1 cellular context compared by ENCODE assay signal in genomic region chr10:49538381-49539319, GRCh38.
TF ChIP-seq lines count a peak whose summit lies in the region.

TSS of gene ERCC6 (minus strand) at chr10:49539121.

TF ChIP-seq in K562, 482 proteins besides CTCF, POLR2A, EP300 and RAD21 (continued from another document and continues in another):
- TF ChIP-seq, protein P1, sequence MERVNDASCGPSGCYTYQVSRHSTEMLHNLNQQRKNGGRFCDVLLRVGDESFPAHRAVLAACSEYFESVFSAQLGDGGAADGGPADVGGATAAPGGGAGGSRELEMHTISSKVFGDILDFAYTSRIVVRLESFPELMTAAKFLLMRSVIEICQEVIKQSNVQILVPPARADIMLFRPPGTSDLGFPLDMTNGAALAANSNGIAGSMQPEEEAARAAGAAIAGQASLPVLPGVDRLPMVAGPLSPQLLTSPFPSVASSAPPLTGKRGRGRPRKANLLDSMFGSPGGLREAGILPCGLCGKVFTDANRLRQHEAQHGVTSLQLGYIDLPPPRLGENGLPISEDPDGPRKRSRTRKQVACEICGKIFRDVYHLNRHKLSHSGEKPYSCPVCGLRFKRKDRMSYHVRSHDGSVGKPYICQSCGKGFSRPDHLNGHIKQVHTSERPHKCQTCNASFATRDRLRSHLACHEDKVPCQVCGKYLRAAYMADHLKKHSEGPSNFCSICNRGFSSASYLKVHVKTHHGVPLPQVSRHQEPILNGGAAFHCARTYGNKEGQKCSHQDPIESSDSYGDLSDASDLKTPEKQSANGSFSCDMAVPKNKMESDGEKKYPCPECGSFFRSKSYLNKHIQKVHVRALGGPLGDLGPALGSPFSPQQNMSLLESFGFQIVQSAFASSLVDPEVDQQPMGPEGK (CRISPR knock-in tag; IDR thresholded peaks at IDR 0.05; ENCODE audit: borderline replicate concordance): no peak
- TF ChIP-seq STAG1 (CRISPR knock-in tag; IDR thresholded peaks at IDR 0.05; ENCODE audit: borderline replicate concordance) (no peak), ZKSCAN1 (IDR thresholded peaks at IDR 0.05; ENCODE audit: low read depth, low read length) (no peak), RFX7 (CRISPR knock-in tag; IDR thresholded peaks at IDR 0.05) (no peak), RBM17 (IDR thresholded peaks at IDR 0.05; ENCODE audit: borderline replicate concordance, low read depth, low read length) (no peak), TGIF2 (CRISPR knock-in tag; IDR thresholded peaks at IDR 0.05) (no peak), RBM15 (IDR thresholded peaks at IDR 0.05; ENCODE audit: insufficient read depth, low read length) (no peak), ESRRA (IDR thresholded peaks at IDR 0.05; ENCODE audit: borderline replicate concordance, low read depth) (peak; percentile 35; the same call in 1 of the 2 replicates), SREBF2 (CRISPR knock-in tag; IDR thresholded peaks at IDR 0.05) (no peak), ZBTB17 (CRISPR knock-in tag; IDR thresholded peaks at IDR 0.05) (no peak; the same call in 1 of the 2 replicates), NCOA1 (IDR thresholded peaks at IDR 0.05; ENCODE audit: low read depth) (no peak), ILK (tag; IDR thresholded peaks at IDR 0.05; ENCODE audit: borderline replicate concordance, low read depth) (no peak), ZBTB1 (CRISPR knock-in tag; IDR thresholded peaks at IDR 0.05; ENCODE audit: borderline replicate concordance, low read depth) (no peak), ZNF253 (CRISPR knock-in tag; conservative IDR thresholded peaks at IDR 0.05) (no peak), RBM25 (IDR thresholded peaks at IDR 0.05; ENCODE audit: low read depth, low read length, severe bottlenecking) (peak; percentile 52), RBM14 (IDR thresholded peaks at IDR 0.05; ENCODE audit: borderline replicate concordance, insufficient read depth, low read depth, low read length) (no peak), TOE1 (IDR thresholded peaks at IDR 0.05; ENCODE audit: borderline replicate concordance) (peak; percentile 93), TOE1 (CRISPR knock-in tag; IDR thresholded peaks at IDR 0.05; ENCODE audit: borderline replicate concordance, low read depth) (no peak), CBX1 (IDR thresholded peaks at IDR 0.05; ENCODE audit: low read depth) (peak; percentile 93), PHTF2 (CRISPR knock-in tag; IDR thresholded peaks at IDR 0.05) (no peak), SNRNP70 (optimal IDR thresholded peaks at IDR 0.05; ENCODE audit: low read depth, low read length) (no peak), ATF1 (CRISPR knock-in tag; IDR thresholded peaks at IDR 0.05) (0 out of 2 replicates have a peak, but pooled peaks have one; percentile 12), ATF1 (tag; IDR thresholded peaks at IDR 0.05) (peak; percentile 73), ZNF282 (CRISPR knock-in tag; IDR thresholded peaks at IDR 0.05) (no peak), ZNF121 (CRISPR knock-in tag; conservative IDR thresholded peaks at IDR 0.05) (no peak), IRF1 (CRISPR knock-in tag; IDR thresholded peaks at IDR 0.05; ENCODE audit: borderline replicate concordance) (0 out of 2 replicates have a peak, but pooled peaks have one; percentile 61), POLR2H (tag; IDR thresholded peaks at IDR 0.05; ENCODE audit: low read depth) (peak; percentile 82), NFYB (IDR thresholded peaks at IDR 0.05; ENCODE audit: extremely low read depth, insufficient read length) (no peak), NCOA6 (IDR thresholded peaks at IDR 0.05) (peak; percentile 85), CCAR2 (IDR thresholded peaks at IDR 0.05; ENCODE audit: low read depth, low read length) (no peak), EHMT2 (IDR thresholded peaks at IDR 0.05) (peak; percentile 25; the same call in 1 of the 2 replicates), STAT6 (CRISPR knock-in tag; IDR thresholded peaks at IDR 0.05) (no peak), ZNF23 (CRISPR knock-in tag; IDR thresholded peaks at IDR 0.05) (no peak), NR2C1 (IDR thresholded peaks at IDR 0.05) (no peak), NR2C1 (tag; IDR thresholded peaks at IDR 0.05) (no peak), MCM3 (IDR thresholded peaks at IDR 0.05) (no peak), NFXL1 (CRISPR knock-in tag; IDR thresholded peaks at IDR 0.05) (no peak), SIX5 (IDR thresholded peaks at IDR 0.05; ENCODE audit: borderline replicate concordance in 1 of 2, insufficient read depth in 1 of 2, low read depth in 1 of 2, low read length in 2 of 2) (no peak), CREM (IDR thresholded peaks at IDR 0.05; ENCODE audit: low read depth) (peak; percentile 77), LCOR (CRISPR knock-in tag; IDR thresholded peaks at IDR 0.05) (peak; percentile 58; the same call in 1 of the 2 replicates), FOS (IDR thresholded peaks at IDR 0.05; ENCODE audit: extremely low read depth, insufficient read length) (no peak), CREBBP (IDR thresholded peaks at IDR 0.05; ENCODE audit: low read depth, low read length) (no peak), ERF (CRISPR knock-in tag; IDR thresholded peaks at IDR 0.05) (no peak; the same call in 1 of the 2 replicates)
- TF ChIP-seq, protein P2, sequence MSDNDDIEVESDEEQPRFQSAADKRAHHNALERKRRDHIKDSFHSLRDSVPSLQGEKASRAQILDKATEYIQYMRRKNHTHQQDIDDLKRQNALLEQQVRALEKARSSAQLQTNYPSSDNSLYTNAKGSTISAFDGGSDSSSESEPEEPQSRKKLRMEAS (CRISPR knock-in tag; IDR thresholded peaks at IDR 0.05): peak; percentile 99
- TF ChIP-seq, protein P3, sequence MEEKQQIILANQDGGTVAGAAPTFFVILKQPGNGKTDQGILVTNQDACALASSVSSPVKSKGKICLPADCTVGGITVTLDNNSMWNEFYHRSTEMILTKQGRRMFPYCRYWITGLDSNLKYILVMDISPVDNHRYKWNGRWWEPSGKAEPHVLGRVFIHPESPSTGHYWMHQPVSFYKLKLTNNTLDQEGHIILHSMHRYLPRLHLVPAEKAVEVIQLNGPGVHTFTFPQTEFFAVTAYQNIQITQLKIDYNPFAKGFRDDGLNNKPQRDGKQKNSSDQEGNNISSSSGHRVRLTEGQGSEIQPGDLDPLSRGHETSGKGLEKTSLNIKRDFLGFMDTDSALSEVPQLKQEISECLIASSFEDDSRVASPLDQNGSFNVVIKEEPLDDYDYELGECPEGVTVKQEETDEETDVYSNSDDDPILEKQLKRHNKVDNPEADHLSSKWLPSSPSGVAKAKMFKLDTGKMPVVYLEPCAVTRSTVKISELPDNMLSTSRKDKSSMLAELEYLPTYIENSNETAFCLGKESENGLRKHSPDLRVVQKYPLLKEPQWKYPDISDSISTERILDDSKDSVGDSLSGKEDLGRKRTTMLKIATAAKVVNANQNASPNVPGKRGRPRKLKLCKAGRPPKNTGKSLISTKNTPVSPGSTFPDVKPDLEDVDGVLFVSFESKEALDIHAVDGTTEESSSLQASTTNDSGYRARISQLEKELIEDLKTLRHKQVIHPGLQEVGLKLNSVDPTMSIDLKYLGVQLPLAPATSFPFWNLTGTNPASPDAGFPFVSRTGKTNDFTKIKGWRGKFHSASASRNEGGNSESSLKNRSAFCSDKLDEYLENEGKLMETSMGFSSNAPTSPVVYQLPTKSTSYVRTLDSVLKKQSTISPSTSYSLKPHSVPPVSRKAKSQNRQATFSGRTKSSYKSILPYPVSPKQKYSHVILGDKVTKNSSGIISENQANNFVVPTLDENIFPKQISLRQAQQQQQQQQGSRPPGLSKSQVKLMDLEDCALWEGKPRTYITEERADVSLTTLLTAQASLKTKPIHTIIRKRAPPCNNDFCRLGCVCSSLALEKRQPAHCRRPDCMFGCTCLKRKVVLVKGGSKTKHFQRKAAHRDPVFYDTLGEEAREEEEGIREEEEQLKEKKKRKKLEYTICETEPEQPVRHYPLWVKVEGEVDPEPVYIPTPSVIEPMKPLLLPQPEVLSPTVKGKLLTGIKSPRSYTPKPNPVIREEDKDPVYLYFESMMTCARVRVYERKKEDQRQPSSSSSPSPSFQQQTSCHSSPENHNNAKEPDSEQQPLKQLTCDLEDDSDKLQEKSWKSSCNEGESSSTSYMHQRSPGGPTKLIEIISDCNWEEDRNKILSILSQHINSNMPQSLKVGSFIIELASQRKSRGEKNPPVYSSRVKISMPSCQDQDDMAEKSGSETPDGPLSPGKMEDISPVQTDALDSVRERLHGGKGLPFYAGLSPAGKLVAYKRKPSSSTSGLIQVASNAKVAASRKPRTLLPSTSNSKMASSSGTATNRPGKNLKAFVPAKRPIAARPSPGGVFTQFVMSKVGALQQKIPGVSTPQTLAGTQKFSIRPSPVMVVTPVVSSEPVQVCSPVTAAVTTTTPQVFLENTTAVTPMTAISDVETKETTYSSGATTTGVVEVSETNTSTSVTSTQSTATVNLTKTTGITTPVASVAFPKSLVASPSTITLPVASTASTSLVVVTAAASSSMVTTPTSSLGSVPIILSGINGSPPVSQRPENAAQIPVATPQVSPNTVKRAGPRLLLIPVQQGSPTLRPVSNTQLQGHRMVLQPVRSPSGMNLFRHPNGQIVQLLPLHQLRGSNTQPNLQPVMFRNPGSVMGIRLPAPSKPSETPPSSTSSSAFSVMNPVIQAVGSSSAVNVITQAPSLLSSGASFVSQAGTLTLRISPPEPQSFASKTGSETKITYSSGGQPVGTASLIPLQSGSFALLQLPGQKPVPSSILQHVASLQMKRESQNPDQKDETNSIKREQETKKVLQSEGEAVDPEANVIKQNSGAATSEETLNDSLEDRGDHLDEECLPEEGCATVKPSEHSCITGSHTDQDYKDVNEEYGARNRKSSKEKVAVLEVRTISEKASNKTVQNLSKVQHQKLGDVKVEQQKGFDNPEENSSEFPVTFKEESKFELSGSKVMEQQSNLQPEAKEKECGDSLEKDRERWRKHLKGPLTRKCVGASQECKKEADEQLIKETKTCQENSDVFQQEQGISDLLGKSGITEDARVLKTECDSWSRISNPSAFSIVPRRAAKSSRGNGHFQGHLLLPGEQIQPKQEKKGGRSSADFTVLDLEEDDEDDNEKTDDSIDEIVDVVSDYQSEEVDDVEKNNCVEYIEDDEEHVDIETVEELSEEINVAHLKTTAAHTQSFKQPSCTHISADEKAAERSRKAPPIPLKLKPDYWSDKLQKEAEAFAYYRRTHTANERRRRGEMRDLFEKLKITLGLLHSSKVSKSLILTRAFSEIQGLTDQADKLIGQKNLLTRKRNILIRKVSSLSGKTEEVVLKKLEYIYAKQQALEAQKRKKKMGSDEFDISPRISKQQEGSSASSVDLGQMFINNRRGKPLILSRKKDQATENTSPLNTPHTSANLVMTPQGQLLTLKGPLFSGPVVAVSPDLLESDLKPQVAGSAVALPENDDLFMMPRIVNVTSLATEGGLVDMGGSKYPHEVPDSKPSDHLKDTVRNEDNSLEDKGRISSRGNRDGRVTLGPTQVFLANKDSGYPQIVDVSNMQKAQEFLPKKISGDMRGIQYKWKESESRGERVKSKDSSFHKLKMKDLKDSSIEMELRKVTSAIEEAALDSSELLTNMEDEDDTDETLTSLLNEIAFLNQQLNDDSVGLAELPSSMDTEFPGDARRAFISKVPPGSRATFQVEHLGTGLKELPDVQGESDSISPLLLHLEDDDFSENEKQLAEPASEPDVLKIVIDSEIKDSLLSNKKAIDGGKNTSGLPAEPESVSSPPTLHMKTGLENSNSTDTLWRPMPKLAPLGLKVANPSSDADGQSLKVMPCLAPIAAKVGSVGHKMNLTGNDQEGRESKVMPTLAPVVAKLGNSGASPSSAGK (IDR thresholded peaks at IDR 0.05): peak; percentile 97
- TF ChIP-seq, protein P4, sequence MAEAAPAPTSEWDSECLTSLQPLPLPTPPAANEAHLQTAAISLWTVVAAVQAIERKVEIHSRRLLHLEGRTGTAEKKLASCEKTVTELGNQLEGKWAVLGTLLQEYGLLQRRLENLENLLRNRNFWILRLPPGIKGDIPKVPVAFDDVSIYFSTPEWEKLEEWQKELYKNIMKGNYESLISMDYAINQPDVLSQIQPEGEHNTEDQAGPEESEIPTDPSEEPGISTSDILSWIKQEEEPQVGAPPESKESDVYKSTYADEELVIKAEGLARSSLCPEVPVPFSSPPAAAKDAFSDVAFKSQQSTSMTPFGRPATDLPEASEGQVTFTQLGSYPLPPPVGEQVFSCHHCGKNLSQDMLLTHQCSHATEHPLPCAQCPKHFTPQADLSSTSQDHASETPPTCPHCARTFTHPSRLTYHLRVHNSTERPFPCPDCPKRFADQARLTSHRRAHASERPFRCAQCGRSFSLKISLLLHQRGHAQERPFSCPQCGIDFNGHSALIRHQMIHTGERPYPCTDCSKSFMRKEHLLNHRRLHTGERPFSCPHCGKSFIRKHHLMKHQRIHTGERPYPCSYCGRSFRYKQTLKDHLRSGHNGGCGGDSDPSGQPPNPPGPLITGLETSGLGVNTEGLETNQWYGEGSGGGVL (CRISPR knock-in tag; IDR thresholded peaks at IDR 0.05): no peak
- TF ChIP-seq, protein P5, sequence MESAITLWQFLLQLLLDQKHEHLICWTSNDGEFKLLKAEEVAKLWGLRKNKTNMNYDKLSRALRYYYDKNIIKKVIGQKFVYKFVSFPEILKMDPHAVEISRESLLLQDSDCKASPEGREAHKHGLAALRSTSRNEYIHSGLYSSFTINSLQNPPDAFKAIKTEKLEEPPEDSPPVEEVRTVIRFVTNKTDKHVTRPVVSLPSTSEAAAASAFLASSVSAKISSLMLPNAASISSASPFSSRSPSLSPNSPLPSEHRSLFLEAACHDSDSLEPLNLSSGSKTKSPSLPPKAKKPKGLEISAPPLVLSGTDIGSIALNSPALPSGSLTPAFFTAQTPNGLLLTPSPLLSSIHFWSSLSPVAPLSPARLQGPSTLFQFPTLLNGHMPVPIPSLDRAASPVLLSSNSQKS (CRISPR knock-in tag; IDR thresholded peaks at IDR 0.05): no peak
